8 cellular contexts compared by ENCODE assay signal in genomic region chr12:13001725-13002040, GRCh38. TPM values are rescaled to one million over a fixed set of nuclear protein-coding genes. Genes with fewer than 3 reads are reported as not detected.
DNase-seq lines count a peak whose midpoint lies in the region; ATAC-seq and TF ChIP-seq lines count a peak whose summit lies in the region.

No MANE protein-coding gene starts in this region.

- H3K4me1 ChIP-seq in mucosa of rectum (ENCODE audit: control insufficient read depth in 2 of 2, insufficient read depth in 2 of 2, low read length in 2 of 2) (peaks cover 12 to 24% of the 10 kb centered on the region in 2 donors), upper lobe of left lung (peaks cover 16 to 42% (median 33%) of the 10 kb centered on the region in 4 donors)

- H3K4me3 Mint-ChIP-seq in activated naive CD4-positive, alpha-beta T cell treated with anti-CD3 and anti-CD28 coated beads for 36 hours, result peak overlapping the region; percentile 74
- peak overlapping the region; percentile 73 for H3K4me3 Mint-ChIP-seq in chondrocyte (ENCODE audit: unreplicated experiment)

- H3K4me1 Mint-ChIP-seq in activated naive CD4-positive, alpha-beta T cell treated with anti-CD3 and anti-CD28 coated beads for 36 hours (ENCODE audit: low read depth), result peaks cover 26% of the 10 kb centered on the region
- H3K4me1 Mint-ChIP-seq in chondrocyte (ENCODE audit: low read depth), result peaks cover 34% of the 10 kb centered on the region

- CTCF ChIA-PET in activated naive CD4-positive, alpha-beta T cell treated with anti-CD3 and anti-CD28 coated beads for 36 hours (lab: Charles Lee), result interaction anchor here (0.6 kb wide), 1 partner anchor 44 kb away, joined by 3 read pairs; no protein-coding TSS in a partner anchor

- no peaks in the 10 kb centered on the region for H3K9me3 ChIP-seq in mucosa of rectum (ENCODE audit: control insufficient read depth in 2 of 2, low read length in 2 of 2)
- no peaks in the 10 kb centered on the region for H3K9me3 ChIP-seq in upper lobe of left lung

- ATAC-seq in activated naive CD4-positive, alpha-beta T cell treated with anti-CD3 and anti-CD28 coated beads, Interleukin-2, amount 50 U/mL, for 72 hours, result no peak
- ATAC-seq in upper lobe of left lung (ENCODE audit: low FRiP score in 2 of 2), result no peak
- no peak for ATAC-seq in GM19328 (IDR thresholded peaks at IDR 0.05; ENCODE audit: unreplicated experiment)

- TF ChIP-seq POLR2A in upper lobe of left lung (IDR thresholded peaks at IDR 0.05), result no peak

- H3K27ac ChIP-seq in mucosa of rectum (ENCODE audit: low read depth in 2 of 2, low read length in 2 of 2) (peak overlapping the region in 1 of 2 donors; percentile 83), upper lobe of left lung (peak overlapping the region; percentile 94 to 97 (median 96))

- WGBS in upper lobe of left lung, 2 donors, result 39 to 46% methylated on average over 10 to 19 of the region's 19 CpGs

- no peak for DNase-seq in activated naive CD4-positive, alpha-beta T cell treated with anti-CD3 and anti-CD28 coated beads for 36 hours
- DNase-seq in activated naive CD4-positive, alpha-beta T cell treated with anti-CD3 and anti-CD28 coated beads, Interleukin-2, amount 50 U/mL, for 72 hours (ENCODE audit: low spot score in 2 of 2), result no peak
- DNase-seq in chondrocyte (ENCODE audit: low spot score), result no peak
- no peak for DNase-seq in upper lobe of left lung
- DNase-seq in NCI-H2171 treated with DMSO at 0.1 percent for 48 hours (lab: John Stamatoyannopoulos, UW), result no peak
- no peak for DNase-seq in CD1c-positive myeloid dendritic cell (ENCODE audit: extremely low spot score)

- intact Hi-C loops in activated naive CD4-positive, alpha-beta T cell treated with anti-CD3 and anti-CD28 coated beads for 36 hours (cut with micrococcal nuclease), result loop anchor here (1.0 to 5.0 kb wide), 3 partner anchors 15 to 644 kb away; partner anchors contain the start of gene BORCS5

- no peak overlapping the region for H3K27ac Mint-ChIP-seq in activated naive CD4-positive, alpha-beta T cell treated with anti-CD3 and anti-CD28 coated beads for 36 hours
- H3K27ac Mint-ChIP-seq in activated naive CD4-positive, alpha-beta T cell treated with anti-CD3 and anti-CD28 coated beads, Interleukin-2, amount 50 U/mL, for 72 hours, result peak overlapping the region in 1 of 2 donors; percentile 67
- peak overlapping the region; percentile 74 for H3K27ac Mint-ChIP-seq in chondrocyte (ENCODE audit: unreplicated experiment)

- H3K27me3 ChIP-seq in mucosa of rectum (ENCODE audit: control insufficient read depth in 2 of 2, insufficient read depth in 2 of 2, low read length in 2 of 2), result peaks cover 3 to 8% of the 10 kb centered on the region in 2 donors
- H3K27me3 ChIP-seq in upper lobe of left lung, result no peaks in the 10 kb centered on the region

- H3K9me3 Mint-ChIP-seq in activated naive CD4-positive, alpha-beta T cell treated with anti-CD3 and anti-CD28 coated beads for 36 hours, result no peaks in the 10 kb centered on the region
- H3K9me3 Mint-ChIP-seq in activated naive CD4-positive, alpha-beta T cell treated with anti-CD3 and anti-CD28 coated beads, Interleukin-2, amount 50 U/mL, for 72 hours, result no peaks in the 10 kb centered on the region
- H3K9me3 Mint-ChIP-seq in chondrocyte (ENCODE audit: low read depth), result no peaks in the 10 kb centered on the region

- H3K9ac ChIP-seq in mucosa of rectum (ENCODE audit: low read depth in 1 of 2, low read length in 2 of 2), result peak overlapping the region in 1 of 2 donors; percentile 76

- peak overlapping the region; percentile 67 for H3K4me3 ChIP-seq in mucosa of rectum (ENCODE audit: low read length in 2 of 2)
- peak overlapping the region; percentile 42 to 97 (median 79) for H3K4me3 ChIP-seq in upper lobe of left lung

- no peak for TF ChIP-seq EP300 in upper lobe of left lung (IDR thresholded peaks at IDR 0.05)

- H3K36me3 ChIP-seq in mucosa of rectum (ENCODE audit: control insufficient read depth in 2 of 2, insufficient read depth in 2 of 2, low read length in 2 of 2) (no peaks in the 10 kb centered on the region), upper lobe of left lung (no peaks in the 10 kb centered on the region)

- H3K36me3 Mint-ChIP-seq in activated naive CD4-positive, alpha-beta T cell treated with anti-CD3 and anti-CD28 coated beads for 36 hours (ENCODE audit: low read depth), result no peaks in the 10 kb centered on the region
- peaks cover 6% of the 10 kb centered on the region in 2 donors for H3K36me3 Mint-ChIP-seq in activated naive CD4-positive, alpha-beta T cell treated with anti-CD3 and anti-CD28 coated beads, Interleukin-2, amount 50 U/mL, for 72 hours
- H3K36me3 Mint-ChIP-seq in chondrocyte (ENCODE audit: low read depth), result peaks cover 1% of the 10 kb centered on the region

- H3K27me3 Mint-ChIP-seq in activated naive CD4-positive, alpha-beta T cell treated with anti-CD3 and anti-CD28 coated beads for 36 hours (ENCODE audit: low read depth), result peaks cover 6% of the 10 kb centered on the region
- no peaks in the 10 kb centered on the region for H3K27me3 Mint-ChIP-seq in chondrocyte (ENCODE audit: low read depth)

- TF ChIP-seq CTCF in chondrocyte (IDR thresholded peaks at IDR 0.05) (no peak), upper lobe of left lung (IDR thresholded peaks at IDR 0.05) (no peak)

RNA-seq across cellular contexts. Expression of gene HEBP1, which starts 1.6 kb away (rescaled TPM):
- 10 to 100 TPM; 28.7 to 32.3 TPM for total RNA-seq in activated naive CD4-positive, alpha-beta T cell treated with anti-CD3 and anti-CD28 coated beads for 36 hours
- 10 to 100 TPM; 25.0 to 34.2 TPM for total RNA-seq in activated naive CD4-positive, alpha-beta T cell treated with anti-CD3 and anti-CD28 coated beads, Interleukin-2, amount 50 U/mL, for 72 hours
- 39.7 to 52.3 TPM (median 50.7 TPM) in 3 replicates for total RNA-seq in chondrocyte
- 10 to 100 TPM; 25.1 to 70.9 (median 63.7) TPM for total RNA-seq in upper lobe of left lung

RNA-seq across cellular contexts. Expression of gene FAM234B, which starts 42.5 kb away (rescaled TPM):
- total RNA-seq in activated naive CD4-positive, alpha-beta T cell treated with anti-CD3 and anti-CD28 coated beads for 36 hours, result 1 to 10 TPM; 7.4 to 7.7 TPM
- total RNA-seq in activated naive CD4-positive, alpha-beta T cell treated with anti-CD3 and anti-CD28 coated beads, Interleukin-2, amount 50 U/mL, for 72 hours, result 10 to 100 TPM in 1 of 2 donors, 1 to 10 TPM in 1; 6.2 to 17.2 TPM
- 3.4 to 5.0 TPM (median 3.8 TPM) in 3 replicates for total RNA-seq in chondrocyte
- total RNA-seq in upper lobe of left lung, result 10 to 100 TPM in 1 of 6 donors, 1 to 10 TPM in 5; 3.1 to 16.2 (median 8.8) TPM

RNA-seq across cellular contexts. Expression of gene GPRC5D, which starts 49.7 kb away (rescaled TPM):
- total RNA-seq in activated naive CD4-positive, alpha-beta T cell treated with anti-CD3 and anti-CD28 coated beads for 36 hours, result not detected
- not detected for total RNA-seq in activated naive CD4-positive, alpha-beta T cell treated with anti-CD3 and anti-CD28 coated beads, Interleukin-2, amount 50 U/mL, for 72 hours
- total RNA-seq in chondrocyte, result not detected in 3 replicates
- total RNA-seq in upper lobe of left lung, result 1 to 10 TPM in 1 of 6 donors, under 1 TPM in 1, not detected in 4; 0.66 to 2.1 TPM
